Comparison of ENCODE assay signal across 1 cellular context in the genomic region with DNA sequence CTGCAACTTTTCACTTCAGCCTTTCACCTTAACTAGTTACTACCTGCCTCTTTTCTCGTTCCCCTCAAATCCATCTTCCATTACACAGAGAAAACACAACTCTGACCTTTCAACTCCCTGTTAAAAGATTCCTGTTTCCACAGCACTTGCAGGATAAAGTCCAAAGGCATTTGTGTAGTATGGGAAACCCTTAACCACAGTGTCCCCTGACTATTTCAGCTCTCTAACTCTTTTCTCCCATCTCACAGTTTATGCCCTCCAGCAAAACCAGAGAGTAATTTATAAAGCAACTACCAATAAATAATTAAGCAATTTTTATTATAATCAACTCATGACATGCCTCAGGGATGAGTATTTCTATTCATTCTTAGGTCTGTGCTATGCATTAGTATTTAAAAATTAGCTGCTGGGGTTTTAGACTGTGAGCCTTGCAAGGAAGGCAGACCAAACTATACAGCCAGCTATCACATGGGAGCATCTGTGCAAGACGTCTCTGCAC.
A peak's percentile ranks its signal among the peaks of the same experiment; 100 is the strongest.
TF ChIP-seq lines count a peak whose summit lies in the region.

No MANE protein-coding gene starts in this region.

TF ChIP-seq in HepG2, 621 proteins besides CTCF, POLR2A, EP300 and RAD21 (continued from another document and continues in another):
- TF ChIP-seq, protein P1, sequence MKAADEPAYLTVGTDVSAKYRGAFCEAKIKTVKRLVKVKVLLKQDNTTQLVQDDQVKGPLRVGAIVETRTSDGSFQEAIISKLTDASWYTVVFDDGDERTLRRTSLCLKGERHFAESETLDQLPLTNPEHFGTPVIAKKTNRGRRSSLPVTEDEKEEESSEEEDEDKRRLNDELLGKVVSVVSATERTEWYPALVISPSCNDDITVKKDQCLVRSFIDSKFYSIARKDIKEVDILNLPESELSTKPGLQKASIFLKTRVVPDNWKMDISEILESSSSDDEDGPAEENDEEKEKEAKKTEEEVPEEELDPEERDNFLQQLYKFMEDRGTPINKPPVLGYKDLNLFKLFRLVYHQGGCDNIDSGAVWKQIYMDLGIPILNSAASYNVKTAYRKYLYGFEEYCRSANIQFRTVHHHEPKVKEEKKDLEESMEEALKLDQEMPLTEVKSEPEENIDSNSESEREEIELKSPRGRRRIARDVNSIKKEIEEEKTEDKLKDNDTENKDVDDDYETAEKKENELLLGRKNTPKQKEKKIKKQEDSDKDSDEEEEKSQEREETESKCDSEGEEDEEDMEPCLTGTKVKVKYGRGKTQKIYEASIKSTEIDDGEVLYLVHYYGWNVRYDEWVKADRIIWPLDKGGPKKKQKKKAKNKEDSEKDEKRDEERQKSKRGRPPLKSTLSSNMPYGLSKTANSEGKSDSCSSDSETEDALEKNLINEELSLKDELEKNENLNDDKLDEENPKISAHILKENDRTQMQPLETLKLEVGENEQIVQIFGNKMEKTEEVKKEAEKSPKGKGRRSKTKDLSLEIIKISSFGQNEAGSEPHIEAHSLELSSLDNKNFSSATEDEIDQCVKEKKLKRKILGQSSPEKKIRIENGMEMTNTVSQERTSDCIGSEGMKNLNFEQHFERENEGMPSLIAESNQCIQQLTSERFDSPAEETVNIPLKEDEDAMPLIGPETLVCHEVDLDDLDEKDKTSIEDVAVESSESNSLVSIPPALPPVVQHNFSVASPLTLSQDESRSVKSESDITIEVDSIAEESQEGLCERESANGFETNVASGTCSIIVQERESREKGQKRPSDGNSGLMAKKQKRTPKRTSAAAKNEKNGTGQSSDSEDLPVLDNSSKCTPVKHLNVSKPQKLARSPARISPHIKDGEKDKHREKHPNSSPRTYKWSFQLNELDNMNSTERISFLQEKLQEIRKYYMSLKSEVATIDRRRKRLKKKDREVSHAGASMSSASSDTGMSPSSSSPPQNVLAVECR (CRISPR knock-in tag; IDR thresholded peaks at IDR 0.05; ENCODE audit: borderline replicate concordance), result no peak; the same call in 1 of the 2 replicates
- TF ChIP-seq NR2F6 (IDR thresholded peaks at IDR 0.05) (peak; percentile 62; the same call in 1 of the 2 replicates), NR2F6 (CRISPR knock-in tag; IDR thresholded peaks at IDR 0.05) (peak; percentile 83), TEF (CRISPR knock-in tag; IDR thresholded peaks at IDR 0.05) (no peak), NR2C2 (CRISPR knock-in tag; IDR thresholded peaks at IDR 0.05; ENCODE audit: borderline replicate concordance) (peak; percentile 89), ZNF335 (CRISPR knock-in tag; IDR thresholded peaks at IDR 0.05) (no peak), ZNF883 (CRISPR knock-in tag; IDR thresholded peaks at IDR 0.05; ENCODE audit: not compliant biosample characterization) (no peak), RBM39 (IDR thresholded peaks at IDR 0.05; ENCODE audit: low read depth, low read length, poor library complexity, severe bottlenecking) (no peak), ZNF768 (CRISPR knock-in tag; IDR thresholded peaks at IDR 0.05) (no peak), ZNF674 (CRISPR knock-in tag; IDR thresholded peaks at IDR 0.05; ENCODE audit: low read depth) (no peak), PHF21A (CRISPR knock-in tag; IDR thresholded peaks at IDR 0.05) (peak; percentile 30; the same call in 1 of the 2 replicates), ZBTB43 (CRISPR knock-in tag; conservative IDR thresholded peaks at IDR 0.05) (no peak), MEIS1 (CRISPR knock-in tag; IDR thresholded peaks at IDR 0.05; ENCODE audit: borderline replicate concordance) (no peak), NFKBIZ (CRISPR knock-in tag; IDR thresholded peaks at IDR 0.05) (no peak), ZNF484 (CRISPR knock-in tag; IDR thresholded peaks at IDR 0.05; ENCODE audit: borderline replicate concordance, low read depth) (no peak), ZNF12 (CRISPR knock-in tag; IDR thresholded peaks at IDR 0.05) (no peak), ETV5 (CRISPR knock-in tag; IDR thresholded peaks at IDR 0.05; ENCODE audit: borderline replicate concordance) (no peak), KLF13 (CRISPR knock-in tag; IDR thresholded peaks at IDR 0.05) (no peak), ZNF207 (IDR thresholded peaks at IDR 0.05; ENCODE audit: borderline replicate concordance) (no peak), GATAD2A (CRISPR knock-in tag; IDR thresholded peaks at IDR 0.05) (peak; percentile 75), SP2 (CRISPR knock-in tag; IDR thresholded peaks at IDR 0.05) (no peak), ZNF589 (CRISPR knock-in tag; conservative IDR thresholded peaks at IDR 0.05) (no peak), GLMP (CRISPR knock-in tag; IDR thresholded peaks at IDR 0.05; ENCODE audit: borderline replicate concordance) (no peak), ZNF441 (CRISPR knock-in tag; IDR thresholded peaks at IDR 0.05; ENCODE audit: borderline replicate concordance) (no peak), POLR2G (IDR thresholded peaks at IDR 0.05; ENCODE audit: low read depth, low read length) (no peak), SRY (CRISPR knock-in tag; IDR thresholded peaks at IDR 0.05) (no peak), EHMT2 (IDR thresholded peaks at IDR 0.05; ENCODE audit: borderline replicate concordance, low read depth, low read length) (no peak), GABPA (IDR thresholded peaks at IDR 0.05; ENCODE audit: low read depth, low read length) (no peak), GABPA (CRISPR knock-in tag; IDR thresholded peaks at IDR 0.05; ENCODE audit: low read depth) (no peak), ZMYM3 (CRISPR knock-in tag; IDR thresholded peaks at IDR 0.05) (no peak), RCOR2 (CRISPR knock-in tag; IDR thresholded peaks at IDR 0.05) (peak; percentile 77; the same call in 1 of the 2 replicates), MTA3 (CRISPR knock-in tag; IDR thresholded peaks at IDR 0.05) (no peak), NFRKB (IDR thresholded peaks at IDR 0.05) (no peak), ZKSCAN8 (CRISPR knock-in tag; IDR thresholded peaks at IDR 0.05; ENCODE audit: borderline replicate concordance) (no peak), BRD4 (CRISPR knock-in tag; IDR thresholded peaks at IDR 0.05) (no peak), ZNF205 (CRISPR knock-in tag; IDR thresholded peaks at IDR 0.05) (no peak), ZBTB14 (CRISPR knock-in tag; IDR thresholded peaks at IDR 0.05) (no peak), KAT7 (CRISPR knock-in tag; IDR thresholded peaks at IDR 0.05; ENCODE audit: borderline replicate concordance) (no peak), NCOA2 (CRISPR knock-in tag; IDR thresholded peaks at IDR 0.05) (no peak; the same call in 1 of the 2 replicates), ZFY (CRISPR knock-in tag; IDR thresholded peaks at IDR 0.05) (no peak)
- TF ChIP-seq, protein P2, sequence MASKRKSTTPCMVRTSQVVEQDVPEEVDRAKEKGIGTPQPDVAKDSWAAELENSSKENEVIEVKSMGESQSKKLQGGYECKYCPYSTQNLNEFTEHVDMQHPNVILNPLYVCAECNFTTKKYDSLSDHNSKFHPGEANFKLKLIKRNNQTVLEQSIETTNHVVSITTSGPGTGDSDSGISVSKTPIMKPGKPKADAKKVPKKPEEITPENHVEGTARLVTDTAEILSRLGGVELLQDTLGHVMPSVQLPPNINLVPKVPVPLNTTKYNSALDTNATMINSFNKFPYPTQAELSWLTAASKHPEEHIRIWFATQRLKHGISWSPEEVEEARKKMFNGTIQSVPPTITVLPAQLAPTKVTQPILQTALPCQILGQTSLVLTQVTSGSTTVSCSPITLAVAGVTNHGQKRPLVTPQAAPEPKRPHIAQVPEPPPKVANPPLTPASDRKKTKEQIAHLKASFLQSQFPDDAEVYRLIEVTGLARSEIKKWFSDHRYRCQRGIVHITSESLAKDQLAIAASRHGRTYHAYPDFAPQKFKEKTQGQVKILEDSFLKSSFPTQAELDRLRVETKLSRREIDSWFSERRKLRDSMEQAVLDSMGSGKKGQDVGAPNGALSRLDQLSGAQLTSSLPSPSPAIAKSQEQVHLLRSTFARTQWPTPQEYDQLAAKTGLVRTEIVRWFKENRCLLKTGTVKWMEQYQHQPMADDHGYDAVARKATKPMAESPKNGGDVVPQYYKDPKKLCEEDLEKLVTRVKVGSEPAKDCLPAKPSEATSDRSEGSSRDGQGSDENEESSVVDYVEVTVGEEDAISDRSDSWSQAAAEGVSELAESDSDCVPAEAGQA (IDR thresholded peaks at IDR 0.05; ENCODE audit: low read depth), result no peak
- TF ChIP-seq, protein P2 (CRISPR knock-in tag; IDR thresholded peaks at IDR 0.05; ENCODE audit: borderline replicate concordance), result no peak
- TF ChIP-seq, protein P3, sequence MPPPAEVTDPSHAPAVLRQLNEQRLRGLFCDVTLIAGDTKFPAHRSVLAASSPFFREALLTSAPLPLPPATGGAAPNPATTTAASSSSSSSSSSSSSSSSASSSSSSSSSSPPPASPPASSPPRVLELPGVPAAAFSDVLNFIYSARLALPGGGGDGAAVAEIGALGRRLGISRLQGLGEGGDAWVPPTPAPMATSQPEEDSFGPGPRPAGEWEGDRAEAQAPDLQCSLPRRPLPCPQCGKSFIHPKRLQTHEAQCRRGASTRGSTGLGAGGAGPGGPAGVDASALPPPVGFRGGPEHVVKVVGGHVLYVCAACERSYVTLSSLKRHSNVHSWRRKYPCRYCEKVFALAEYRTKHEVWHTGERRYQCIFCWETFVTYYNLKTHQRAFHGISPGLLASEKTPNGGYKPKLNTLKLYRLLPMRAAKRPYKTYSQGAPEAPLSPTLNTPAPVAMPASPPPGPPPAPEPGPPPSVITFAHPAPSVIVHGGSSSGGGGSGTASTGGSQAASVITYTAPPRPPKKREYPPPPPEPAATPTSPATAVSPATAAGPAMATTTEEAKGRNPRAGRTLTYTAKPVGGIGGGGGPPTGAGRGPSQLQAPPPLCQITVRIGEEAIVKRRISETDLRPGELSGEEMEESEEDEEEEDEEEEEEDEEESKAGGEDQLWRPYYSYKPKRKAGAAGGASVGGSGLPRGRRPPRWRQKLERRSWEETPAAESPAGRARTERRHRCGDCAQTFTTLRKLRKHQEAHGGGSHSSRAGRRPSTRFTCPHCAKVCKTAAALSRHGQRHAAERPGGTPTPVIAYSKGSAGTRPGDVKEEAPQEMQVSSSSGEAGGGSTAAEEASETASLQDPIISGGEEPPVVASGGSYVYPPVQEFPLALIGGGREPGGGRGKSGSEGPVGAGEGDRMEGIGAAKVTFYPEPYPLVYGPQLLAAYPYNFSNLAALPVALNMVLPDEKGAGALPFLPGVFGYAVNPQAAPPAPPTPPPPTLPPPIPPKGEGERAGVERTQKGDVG (CRISPR knock-in tag; IDR thresholded peaks at IDR 0.05; ENCODE audit: borderline replicate concordance), result no peak
- TF ChIP-seq, protein P4, sequence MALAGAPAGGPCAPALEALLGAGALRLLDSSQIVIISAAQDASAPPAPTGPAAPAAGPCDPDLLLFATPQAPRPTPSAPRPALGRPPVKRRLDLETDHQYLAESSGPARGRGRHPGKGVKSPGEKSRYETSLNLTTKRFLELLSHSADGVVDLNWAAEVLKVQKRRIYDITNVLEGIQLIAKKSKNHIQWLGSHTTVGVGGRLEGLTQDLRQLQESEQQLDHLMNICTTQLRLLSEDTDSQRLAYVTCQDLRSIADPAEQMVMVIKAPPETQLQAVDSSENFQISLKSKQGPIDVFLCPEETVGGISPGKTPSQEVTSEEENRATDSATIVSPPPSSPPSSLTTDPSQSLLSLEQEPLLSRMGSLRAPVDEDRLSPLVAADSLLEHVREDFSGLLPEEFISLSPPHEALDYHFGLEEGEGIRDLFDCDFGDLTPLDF (CRISPR knock-in tag; IDR thresholded peaks at IDR 0.05), result no peak
- TF ChIP-seq, protein P5, sequence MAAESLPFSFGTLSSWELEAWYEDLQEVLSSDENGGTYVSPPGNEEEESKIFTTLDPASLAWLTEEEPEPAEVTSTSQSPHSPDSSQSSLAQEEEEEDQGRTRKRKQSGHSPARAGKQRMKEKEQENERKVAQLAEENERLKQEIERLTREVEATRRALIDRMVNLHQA (CRISPR knock-in tag; IDR thresholded peaks at IDR 0.05), result no peak
